In the genomic region with DNA sequence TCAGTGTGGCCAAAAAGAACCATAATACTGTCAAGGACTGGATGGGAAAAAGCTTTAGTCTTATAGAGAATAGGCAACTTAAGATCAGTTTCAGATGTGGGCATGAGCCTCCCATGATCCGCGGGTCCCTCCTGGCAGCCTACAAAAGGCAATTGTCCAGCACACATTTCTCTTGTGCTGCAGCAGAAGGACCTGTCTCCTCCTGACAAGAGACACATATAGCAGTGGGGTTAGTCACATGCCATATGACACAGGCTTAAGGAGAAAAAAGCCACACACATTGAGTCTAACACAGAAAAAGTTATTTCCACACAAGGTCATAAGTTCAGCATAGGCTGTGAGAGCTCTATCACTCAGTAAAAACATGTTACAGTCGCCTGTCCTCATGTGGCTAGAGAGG, we compare ENCODE assay signal across 31 cellular contexts.
"Had no signal": no experiment of that assay in that cellular context is flagged by ENCODE, and none has a peak within 500 bp of the region (broad histone marks: within the 10 kb centered on the region; RNA-seq: fewer than 3 reads in every experiment).

No MANE protein-coding gene starts in this region.

- H3K4me3 ChIP-seq: adrenal gland, body of pancreas, coronary artery, gastroesophageal sphincter, hepatocyte, right atrium auricular region, smooth muscle cell, suprapubic skin, tibial artery, upper lobe of right lung had no signal

- H3K36me3 ChIP-seq: adrenal gland, gastroesophageal sphincter, right atrium auricular region, suprapubic skin, tibial artery, upper lobe of right lung had no signal

- H3K4me2 ChIP-seq: hepatocyte, smooth muscle cell had no signal

- H3K36me3 Mint-ChIP-seq: activated naive CD8-positive, alpha-beta T cell treated with anti-CD3 and anti-CD28 coated beads for 36 hours; mesothelial cell of epicardium; naive B cell had no signal

- H3K27me3 ChIP-seq: adrenal gland, body of pancreas, gastroesophageal sphincter, hepatocyte, right atrium auricular region, suprapubic skin, tibial artery, upper lobe of right lung had no signal

- H3K9me3 ChIP-seq: body of pancreas, gastroesophageal sphincter, right atrium auricular region, suprapubic skin, tibial artery, upper lobe of right lung had no signal

- H3K4me3 Mint-ChIP-seq: activated naive CD4-positive, alpha-beta T cell treated with anti-CD3 and anti-CD28 coated beads for 36 hours; activated naive CD8-positive, alpha-beta T cell treated with anti-CD3 and anti-CD28 coated beads for 36 hours; activated T-helper 1 cell treated with anti-CD3 and anti-CD28 coated beads, Interleukin-12 subunit alpha, Interleukin-12 subunit beta, Interleukin-2, Interleukin-4 antibody, amounts not matched to agents 30 ng/mL and 10 ng/mL and 1 ng/mL, durations not matched to agents 14 hours and 24 hours and 36 hours; effector memory CD8-positive, alpha-beta T cell; mesothelial cell of epicardium; naive B cell had no signal

- H3K79me2 ChIP-seq: hepatocyte, parathyroid adenoma had no signal

- H3K9ac ChIP-seq: parathyroid adenoma had no signal

- H3K9me3 Mint-ChIP-seq: mesothelial cell of epicardium had no signal

- H3K27ac Mint-ChIP-seq: activated naive CD4-positive, alpha-beta T cell treated with anti-CD3 and anti-CD28 coated beads for 36 hours; activated naive CD8-positive, alpha-beta T cell treated with anti-CD3 and anti-CD28 coated beads for 36 hours; activated T-helper 1 cell treated with anti-CD3 and anti-CD28 coated beads, Interleukin-12 subunit alpha, Interleukin-12 subunit beta, Interleukin-2, Interleukin-4 antibody, amounts not matched to agents 30 ng/mL and 10 ng/mL and 1 ng/mL, durations not matched to agents 14 hours and 24 hours and 36 hours; effector memory CD8-positive, alpha-beta T cell; mesothelial cell of epicardium; naive B cell had no signal

- H3K4me1 ChIP-seq: adrenal gland, body of pancreas, gastroesophageal sphincter, parathyroid adenoma, right atrium auricular region, suprapubic skin, tibial artery, upper lobe of right lung had no signal

- DNase-seq: activated CD4-positive, alpha-beta T cell treated with anti-CD3 and anti-CD28 coated beads for 48 hours; activated CD4-positive, alpha-beta T cell treated with anti-CD3 and anti-CD28 coated beads, Interleukin-2, amount 50 U/mL, for 48 hours; activated CD8-positive, alpha-beta memory T cell treated with anti-CD3 and anti-CD28 coated beads, Interleukin-2, amount 50 U/mL, for 4 hours; activated effector memory CD4-positive, alpha-beta T cell treated with anti-CD3 and anti-CD28 coated beads, Interleukin-2, amount 50 U/mL, for 16 hours; activated naive CD4-positive, alpha-beta T cell treated with anti-CD3 and anti-CD28 coated beads for 36 hours; activated naive CD8-positive, alpha-beta T cell treated with anti-CD3 and anti-CD28 coated beads for 36 hours; activated T-cell treated with anti-CD3 and anti-CD28 coated beads, Interleukin-2, amount 50 U/mL, for 1 hour; adrenal gland; aorta; body of pancreas; effector memory CD8-positive, alpha-beta T cell; erythroblast; left cardiac atrium; mammary epithelial cell; naive B cell; occipital lobe; stimulated activated CD4-positive, alpha-beta T cell treated with anti-CD3 and anti-CD28 coated beads, Interleukin-1b, Interleukin-23, amount 100 ng/mL, for 48 hours; stimulated activated naive CD4-positive, alpha-beta T cell; tibial artery; upper lobe of right lung had no signal

- H3K4me1 Mint-ChIP-seq: activated naive CD8-positive, alpha-beta T cell treated with anti-CD3 and anti-CD28 coated beads for 36 hours; naive B cell had no signal

- H3K27ac ChIP-seq: adrenal gland, body of pancreas, coronary artery, gastroesophageal sphincter, hepatocyte, parathyroid adenoma, right atrium auricular region, suprapubic skin, tibial artery, upper lobe of right lung, VCaP had no signal

- H2AFZ ChIP-seq: hepatocyte, parathyroid adenoma had no signal

- H3K27me3 Mint-ChIP-seq: activated naive CD8-positive, alpha-beta T cell treated with anti-CD3 and anti-CD28 coated beads for 36 hours; effector memory CD8-positive, alpha-beta T cell; naive B cell had no signal

- ATAC-seq: activated CD4-positive, CD25-positive, alpha-beta regulatory T cell treated with anti-CD3 and anti-CD28 coated beads, Interleukin-2, amount 50 U/mL, for 24 hours; body of pancreas; effector memory CD8-positive, alpha-beta T cell; gastroesophageal sphincter; left cardiac atrium; upper lobe of right lung had no signal
